Comparison of ENCODE assay signal across 15 cellular contexts in genomic region chr13:62293081-62293480, GRCh38.
DNase-seq lines count a peak whose midpoint lies in the region; ATAC-seq and TF ChIP-seq lines count a peak whose summit lies in the region.
"Had no signal": no experiment of that assay in that cellular context is flagged by ENCODE, and none has a peak within 500 bp of the region (broad histone marks: within the 10 kb centered on the region; RNA-seq: fewer than 3 reads in every experiment).

No MANE protein-coding gene starts in this region.

- no peaks in the 10 kb centered on the region for H3K4me1 ChIP-seq in foreskin keratinocyte
- H3K4me1 ChIP-seq: left ventricle myocardium inferior had no signal

- intact Hi-C loops in posterior vena cava (cut with DNase I) = no loop called here

- no peak for TF ChIP-seq CTCF in GM12865 (IDR thresholded peaks at IDR 0.05; ENCODE audit: insufficient read depth, low read depth, low read length, missing control alignments)
- TF ChIP-seq CTCF in foreskin keratinocyte (conservative IDR thresholded peaks at IDR 0.05) = no peak

- DNase-seq in GM12865 (ENCODE audit: low read depth) (peak; percentile 10), SK-MEL-5 (ENCODE audit: low read depth, low spot score) (peak; percentile 61), foreskin keratinocyte (peak; percentile 2 to 61), posterior vena cava (ENCODE audit: low spot score) (no peak), SW480 (ENCODE audit: low spot score) (no peak)
- no peak for DNase-seq in activated CD8-positive, alpha-beta memory T cell treated with anti-CD3 and anti-CD28 coated beads for 24 hours
- DNase-seq: activated CD4-positive, alpha-beta T cell treated with anti-CD3 and anti-CD28 coated beads, Interleukin-2, amount 50 U/mL, for 1 hour; activated naive CD8-positive, alpha-beta T cell treated with anti-CD3 and anti-CD28 coated beads for 36 hours; activated T-cell treated with anti-CD3 and anti-CD28 coated beads, Interleukin-2, amount 50 U/mL, for 24 hours; DMS153; left ventricle myocardium inferior; NCI-H524 had no signal

- H3K4me3 ChIP-seq in GM12865 (ENCODE audit: low read depth, low read length) = no peak overlapping the region
- H3K4me3 ChIP-seq: left ventricle myocardium inferior had no signal

- in situ Hi-C loops in SK-MEL-5 (cut with HindIII; ENCODE audit: low pct_unique_long_range_greater_than_20kb, low sequenced_read_pairs) = no loop called here

- H3K27me3 ChIP-seq in foreskin keratinocyte = no peaks in the 10 kb centered on the region

- ATAC-seq in HG03432 (IDR thresholded peaks at IDR 0.05; ENCODE audit: unreplicated experiment) (peak; percentile 69), foreskin keratinocyte (no peak), GM21528 (IDR thresholded peaks at IDR 0.05; ENCODE audit: low FRiP score, unreplicated experiment) (no peak)

- no peak overlapping the region for H3K27ac ChIP-seq in foreskin keratinocyte
- H3K27ac ChIP-seq: epithelial cell of prostate, left ventricle myocardium inferior had no signal

Comparison
In these comparisons a context has a peak if more than half of its experiments do, and no peak if none do; other contexts are left out.
1. DNase-seq: peak in GM12865 (single experiment), SK-MEL-5 (single experiment) and foreskin keratinocyte (2 of 2); none in activated CD8-positive, alpha-beta memory T cell treated with anti-CD3 and anti-CD28 coated beads for 24 hours (single experiment), posterior vena cava (single experiment) and SW480 (single experiment).